In genomic region chr7:39732837-39733804, GRCh38 we compare ENCODE assay signal across 1 cellular context.
TF ChIP-seq lines count a peak whose summit lies in the region.

No MANE protein-coding gene starts in this region.

TF ChIP-seq in K562, 482 proteins besides CTCF, POLR2A, EP300 and RAD21 (continued from another document):
- TF ChIP-seq RREB1 (CRISPR knock-in tag; IDR thresholded peaks at IDR 0.05) (peak; percentile 96), ZFX (CRISPR knock-in tag; IDR thresholded peaks at IDR 0.05) (peak; percentile 57), PBX2 (CRISPR knock-in tag; IDR thresholded peaks at IDR 0.05; ENCODE audit: low read depth) (no peak), PBX2 (tag; conservative IDR thresholded peaks at IDR 0.05; ENCODE audit: low read depth) (no peak), HES1 (IDR thresholded peaks at IDR 0.05; ENCODE audit: low read depth) (peak; percentile 40; the same call in 1 of the 2 replicates), RBFOX2 (IDR thresholded peaks at IDR 0.05; ENCODE audit: low read depth, low read length) (peak; percentile 77), L3MBTL2 (IDR thresholded peaks at IDR 0.05) (peak; percentile 59), ZKSCAN1 (IDR thresholded peaks at IDR 0.05; ENCODE audit: low read depth, low read length) (no peak), FIP1L1 (IDR thresholded peaks at IDR 0.05; ENCODE audit: low read depth, low read length, poor library complexity, severe bottlenecking) (peak; percentile 24)
